ENCODE assay signal across 18 cellular contexts in genomic region chr10:45520476-45520875, GRCh38.
DNase-seq lines count a peak whose midpoint lies in the region; ATAC-seq and TF ChIP-seq lines count a peak whose summit lies in the region.
"Had no signal": no experiment of that assay in that cellular context is flagged by ENCODE, and none has a peak within 500 bp of the region (broad histone marks: within the 10 kb centered on the region; RNA-seq: fewer than 3 reads in every experiment).

No MANE protein-coding gene starts in this region.

- in situ Hi-C loops in ACHN (cut with HindIII; ENCODE audit: low pct_ligation_motif_present, low pct_unique_long_range_greater_than_20kb, low sequenced_read_pairs) = no loop called here

- H3K27me3 ChIP-seq in OCI-LY1 (ENCODE audit: insufficient read depth, low read length) = no peaks in the 10 kb centered on the region
- H3K27me3 ChIP-seq: BLaER1 had no signal

- H3K9me2 ChIP-seq in OCI-LY1 (ENCODE audit: low read depth, low read length) = no peaks in the 10 kb centered on the region

- no peaks in the 10 kb centered on the region for H3K79me2 ChIP-seq in OCI-LY1 (ENCODE audit: insufficient read depth, low read length)

- no peaks in the 10 kb centered on the region for H3K36me3 ChIP-seq in OCI-LY1 (ENCODE audit: insufficient read depth, low read length)
- H3K36me3 ChIP-seq: BLaER1 had no signal

- no peak overlapping the region for H2AFZ ChIP-seq in OCI-LY1 (ENCODE audit: low read length)

- H3K27ac ChIP-seq in OCI-LY1 (ENCODE audit: low read depth, low read length, poor library complexity, severe bottlenecking) = no peak overlapping the region
- H3K27ac ChIP-seq: A549, BLaER1 had no signal

- peaks cover 5% of the 10 kb centered on the region for H3K4me1 ChIP-seq in OCI-LY1 (ENCODE audit: insufficient read depth, low read length, severe bottlenecking)
- H3K4me1 ChIP-seq: A549, BLaER1 had no signal

- H3K9me3 ChIP-seq in OCI-LY1 (ENCODE audit: low read length) = no peaks in the 10 kb centered on the region
- H3K9me3 ChIP-seq: A549, BLaER1 had no signal

- TF ChIP-seq CTCF in GM12865 (IDR thresholded peaks at IDR 0.05; ENCODE audit: insufficient read depth, low read depth, low read length, missing control alignments) (no peak), OCI-LY1 (IDR thresholded peaks at IDR 0.05; ENCODE audit: low read length) (peak; percentile 56), choroid plexus epithelial cell (conservative IDR thresholded peaks at IDR 0.05; ENCODE audit: low read depth, low read length) (peak; percentile 4)

- H4K20me1 ChIP-seq in OCI-LY1 (ENCODE audit: insufficient read depth, low read length) = no peaks in the 10 kb centered on the region
- H4K20me1 ChIP-seq: BLaER1 had no signal

- H3K4me2 ChIP-seq in OCI-LY1 (ENCODE audit: low read length) = no peak overlapping the region
- H3K4me2 ChIP-seq: A549, BLaER1 had no signal

- no peaks in the 10 kb centered on the region for H3F3A ChIP-seq in OCI-LY1 (ENCODE audit: insufficient read depth, low read length)

- DNase-seq in GM12865 (ENCODE audit: low read depth) (peak; percentile 11), choroid plexus epithelial cell (ENCODE audit: low read depth) (no peak), ACHN (no peak), foreskin melanocyte (no peak)
- DNase-seq: CD4-positive, alpha-beta memory T cell; DMS153; DMS79; GF-D8; HFFc6; Kasumi-1; KBM-7 had no signal

- H3K9ac ChIP-seq in OCI-LY1 (ENCODE audit: low read length) = no peak overlapping the region
- H3K9ac ChIP-seq: BLaER1 had no signal

- ATAC-seq in GM21515 (IDR thresholded peaks at IDR 0.05; ENCODE audit: unreplicated experiment) (no peak), GM18909 (IDR thresholded peaks at IDR 0.05; ENCODE audit: poor library complexity, unreplicated experiment) (no peak)
- ATAC-seq: A549, HCT116, HepG2 had no signal

- H3K4me3 ChIP-seq in GM12865 (ENCODE audit: low read depth, low read length) = no peak overlapping the region
- H3K4me3 ChIP-seq in OCI-LY1 (ENCODE audit: low read depth, low read length, poor library complexity, severe bottlenecking) = no peak overlapping the region
- no peak overlapping the region for H3K4me3 ChIP-seq in choroid plexus epithelial cell (ENCODE audit: low read depth, low read length)
- H3K4me3 ChIP-seq: A549, BLaER1 had no signal
